In the genomic region with DNA sequence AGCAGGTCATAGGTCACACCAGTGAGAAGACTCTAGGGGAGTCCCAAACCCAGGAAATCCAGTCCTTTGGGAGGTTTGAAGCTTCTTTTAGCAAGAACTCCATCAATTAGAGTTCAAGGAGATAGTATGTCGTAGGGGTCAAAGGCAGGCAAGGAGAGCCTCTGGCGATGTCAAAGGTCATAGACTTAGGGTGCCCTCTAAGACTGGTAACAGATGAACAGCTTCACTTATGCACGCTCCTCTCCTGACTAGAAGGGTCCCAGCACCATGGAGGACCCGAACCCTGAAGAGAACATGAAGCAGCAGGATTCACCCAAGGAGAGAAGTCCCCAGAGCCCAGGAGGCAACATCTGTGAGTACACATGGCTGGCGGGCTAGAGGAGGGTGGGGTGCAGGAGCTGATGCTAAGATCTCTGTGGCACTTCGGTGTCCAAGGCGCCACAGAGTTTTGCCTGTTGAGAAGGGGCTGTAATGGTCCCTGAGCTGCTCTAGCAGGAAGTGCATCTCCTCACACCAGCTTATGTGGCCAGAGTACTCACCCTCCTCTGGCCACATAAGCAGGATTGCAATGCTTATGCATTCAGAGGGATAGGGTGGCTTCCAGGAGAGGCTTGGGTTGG, we compare ENCODE assay signal across 8 cellular contexts. TPM values are rescaled to one million over a fixed set of nuclear protein-coding genes. Genes with fewer than 3 reads are reported as not detected.
DNase-seq lines count a peak whose midpoint lies in the region; ATAC-seq and TF ChIP-seq lines count a peak whose summit lies in the region.

No MANE protein-coding gene starts in this region.

- H3K4me1 Mint-ChIP-seq in chondrocyte (ENCODE audit: low read depth), result peaks cover 41% of the 10 kb centered on the region
- peaks cover 38 to 53% (median 48%) of the 10 kb centered on the region in 3 donors for H3K4me1 Mint-ChIP-seq in naive B cell

- peaks cover 13% of the 10 kb centered on the region for H3K36me3 Mint-ChIP-seq in chondrocyte (ENCODE audit: low read depth)
- H3K36me3 Mint-ChIP-seq in naive B cell, result no peaks in the 10 kb centered on the region

- peaks cover 59% of the 10 kb centered on the region for H3K79me2 ChIP-seq in MM.1S (ENCODE audit: low read length)

- H3K27me3 ChIP-seq in BLaER1 (no peaks in the 10 kb centered on the region), MM.1S (replicated peaks; ENCODE audit: insufficient read depth, low read length) (no peaks in the 10 kb centered on the region)

- H3K36me3 ChIP-seq in BLaER1 (peaks cover 59% of the 10 kb centered on the region), MM.1S (replicated peaks; ENCODE audit: insufficient read depth, low read length) (peaks cover 2% of the 10 kb centered on the region; the same call in 1 of the 2 replicates)

- H3K9me3 ChIP-seq in BLaER1 (no peaks in the 10 kb centered on the region), MM.1S (replicated peaks; ENCODE audit: insufficient read depth, low read length) (no peaks in the 10 kb centered on the region)

- DNase-seq in MM.1S, result peak; percentile 17
- DNase-seq in chondrocyte (ENCODE audit: low spot score), result no peak
- no peak for DNase-seq in naive B cell
- no peak for DNase-seq in DMS79 (lab: John Stamatoyannopoulos, UW)
- DNase-seq in LoVo (ENCODE audit: low spot score), result no peak
- no peak for DNase-seq in mesenteric fat pad (ENCODE audit: low spot score)

- no peaks in the 10 kb centered on the region for H3K9me2 ChIP-seq in MM.1S (replicated peaks; ENCODE audit: insufficient read depth, low read length)

- H3K4me1 ChIP-seq in BLaER1, result peaks cover 42% of the 10 kb centered on the region
- peaks cover 11% of the 10 kb centered on the region for H3K4me1 ChIP-seq in MM.1S (ENCODE audit: low read length)

- H3K27ac ChIP-seq in BLaER1 (peak overlapping the region; percentile 94), MM.1S (ENCODE audit: low read length) (peak overlapping the region; percentile 86; the same call in 1 of the 2 replicates)

- H3K4me3 ChIP-seq in BLaER1 (peak overlapping the region; percentile 82), MM.1S (ENCODE audit: low read length) (peak overlapping the region; percentile 95)

- H3K9me3 Mint-ChIP-seq in chondrocyte (ENCODE audit: low read depth) (no peaks in the 10 kb centered on the region), naive B cell (no peaks in the 10 kb centered on the region)

- TF ChIP-seq CTCF in MM.1S (IDR thresholded peaks at IDR 0.05; ENCODE audit: low read length), result no peak
- peak; percentile 2 for TF ChIP-seq CTCF in chondrocyte (IDR thresholded peaks at IDR 0.05)

- H3K4me2 ChIP-seq in BLaER1, result peak overlapping the region; percentile 99
- peak overlapping the region; percentile 93 for H3K4me2 ChIP-seq in MM.1S (ENCODE audit: low read depth, low read length)

- peaks cover 7% of the 10 kb centered on the region; the same call in 1 of the 2 replicates for H3F3A ChIP-seq in MM.1S (ENCODE audit: insufficient read depth, low read length)

- H3K4me3 Mint-ChIP-seq in chondrocyte (ENCODE audit: unreplicated experiment) (peak overlapping the region; percentile 100), naive B cell (peak overlapping the region; percentile 92 to 98 (median 98))

- H4K20me1 ChIP-seq in BLaER1, result peaks cover 46% of the 10 kb centered on the region; the same call in 1 of the 2 replicates
- no peaks in the 10 kb centered on the region for H4K20me1 ChIP-seq in MM.1S (ENCODE audit: insufficient read depth, low read length)

- no peaks in the 10 kb centered on the region for H3K27me3 Mint-ChIP-seq in chondrocyte (ENCODE audit: low read depth)
- H3K27me3 Mint-ChIP-seq in naive B cell, result no peaks in the 10 kb centered on the region

- H3K9ac ChIP-seq in BLaER1 (peak overlapping the region; percentile 91), MM.1S (ENCODE audit: low read length) (peak overlapping the region; percentile 95)

- ATAC-seq in naive B cell (ENCODE audit: low read depth in 2 of 2), result no peak
- no peak for ATAC-seq in HG03354 (IDR thresholded peaks at IDR 0.05; ENCODE audit: poor library complexity, severe bottlenecking, unreplicated experiment)

- peak overlapping the region; percentile 90 for H2AFZ ChIP-seq in MM.1S (ENCODE audit: low read length)

- H3K27ac Mint-ChIP-seq in chondrocyte (ENCODE audit: unreplicated experiment), result peak overlapping the region; percentile 100
- peak overlapping the region; percentile 99 to 100 (median 100) for H3K27ac Mint-ChIP-seq in naive B cell

RNA-seq across cellular contexts. Expression of a gene that starts 0.6 kb away (rescaled TPM):
- total RNA-seq in chondrocyte, result 11.9 to 17.6 TPM (median 12.1 TPM) in 3 replicates
- 10 to 100 TPM in 3 of 6 donors, 1 to 10 TPM in 3; 2.3 to 13.6 (median 10.1) TPM for polyA plus RNA-seq in naive B cell (ENCODE audit: low read depth in 6 of 6)
- total RNA-seq in mesenteric fat pad, result 12.1 TPM

RNA-seq across cellular contexts. Expression of a gene that starts 1.0 kb away (rescaled TPM):
- 40.0 to 43.1 TPM (median 41.7 TPM) in 3 replicates for total RNA-seq in chondrocyte
- polyA plus RNA-seq in naive B cell (ENCODE audit: low read depth in 6 of 6), result 1 to 10 TPM in 4 of 6 donors, under 1 TPM in 1, not detected in 1; 0.93 to 2.4 (median 1.3) TPM
- total RNA-seq in mesenteric fat pad, result 21.7 TPM

RNA-seq across cellular contexts. Expression of a gene that starts 14.9 kb away (rescaled TPM):
- total RNA-seq in chondrocyte, result 0.12 to 0.27 TPM in 2 of 3 replicates, not detected in the other
- polyA plus RNA-seq in naive B cell (ENCODE audit: low read depth in 6 of 6), result under 1 TPM in 3 of 6 donors, not detected in 3; 0.24 to 0.73 (median 0.25) TPM
- total RNA-seq in mesenteric fat pad, result 0.22 TPM

RNA-seq across cellular contexts. Expression of a gene that starts 21.4 kb away (rescaled TPM):
- total RNA-seq in chondrocyte, result 0.51 to 2.3 TPM (median 1.6 TPM) in 3 replicates
- polyA plus RNA-seq in naive B cell (ENCODE audit: low read depth in 6 of 6), result 1 to 10 TPM in 5 of 6 donors, not detected in 1; 1.1 to 2.6 (median 2.0) TPM
- 2.2 TPM for total RNA-seq in mesenteric fat pad

RNA-seq across cellular contexts. Expression of a gene that starts 21.6 kb away (rescaled TPM):
- total RNA-seq in chondrocyte (22.8 to 30.5 TPM (median 30.4 TPM) in 3 replicates), mesenteric fat pad (18.2 TPM)
- polyA plus RNA-seq in naive B cell (ENCODE audit: low read depth in 6 of 6), result 10 to 100 TPM; 24.4 to 32.4 (median 29.6) TPM
